Comparison of ENCODE assay signal across 1 cellular context in genomic region chr17:43547189-43547550, GRCh38.
TF ChIP-seq lines count a peak whose summit lies in the region.

No MANE protein-coding gene starts in this region.

TF ChIP-seq in HepG2, 621 proteins besides CTCF, POLR2A, EP300 and RAD21:
- TF ChIP-seq ZBTB20 (CRISPR knock-in tag; IDR thresholded peaks at IDR 0.05; ENCODE audit: borderline replicate concordance, low read depth) (0 out of 2 replicates have a peak, but pooled peaks have one; percentile 2), ZNF781 (CRISPR knock-in tag; IDR thresholded peaks at IDR 0.05; ENCODE audit: borderline replicate concordance, not compliant biosample characterization) (no peak), KMT2B (CRISPR knock-in tag; IDR thresholded peaks at IDR 0.05) (no peak), KLF15 (CRISPR knock-in tag; IDR thresholded peaks at IDR 0.05; ENCODE audit: borderline replicate concordance) (no peak), ZNF703 (CRISPR knock-in tag; IDR thresholded peaks at IDR 0.05; ENCODE audit: borderline replicate concordance) (0 out of 2 replicates have a peak, but pooled peaks have one; percentile 49), POLR2G (IDR thresholded peaks at IDR 0.05; ENCODE audit: low read depth, low read length) (peak; percentile 45; the same call in 1 of the 2 replicates), ZFY (CRISPR knock-in tag; IDR thresholded peaks at IDR 0.05) (no peak), ZEB1 (IDR thresholded peaks at IDR 0.05; ENCODE audit: insufficient replicate concordance, low read depth) (peak; percentile 13), CCDC6 (CRISPR knock-in tag; IDR thresholded peaks at IDR 0.05) (peak; percentile 61; the same call in 1 of the 2 replicates)
- TF ChIP-seq, protein P1, sequence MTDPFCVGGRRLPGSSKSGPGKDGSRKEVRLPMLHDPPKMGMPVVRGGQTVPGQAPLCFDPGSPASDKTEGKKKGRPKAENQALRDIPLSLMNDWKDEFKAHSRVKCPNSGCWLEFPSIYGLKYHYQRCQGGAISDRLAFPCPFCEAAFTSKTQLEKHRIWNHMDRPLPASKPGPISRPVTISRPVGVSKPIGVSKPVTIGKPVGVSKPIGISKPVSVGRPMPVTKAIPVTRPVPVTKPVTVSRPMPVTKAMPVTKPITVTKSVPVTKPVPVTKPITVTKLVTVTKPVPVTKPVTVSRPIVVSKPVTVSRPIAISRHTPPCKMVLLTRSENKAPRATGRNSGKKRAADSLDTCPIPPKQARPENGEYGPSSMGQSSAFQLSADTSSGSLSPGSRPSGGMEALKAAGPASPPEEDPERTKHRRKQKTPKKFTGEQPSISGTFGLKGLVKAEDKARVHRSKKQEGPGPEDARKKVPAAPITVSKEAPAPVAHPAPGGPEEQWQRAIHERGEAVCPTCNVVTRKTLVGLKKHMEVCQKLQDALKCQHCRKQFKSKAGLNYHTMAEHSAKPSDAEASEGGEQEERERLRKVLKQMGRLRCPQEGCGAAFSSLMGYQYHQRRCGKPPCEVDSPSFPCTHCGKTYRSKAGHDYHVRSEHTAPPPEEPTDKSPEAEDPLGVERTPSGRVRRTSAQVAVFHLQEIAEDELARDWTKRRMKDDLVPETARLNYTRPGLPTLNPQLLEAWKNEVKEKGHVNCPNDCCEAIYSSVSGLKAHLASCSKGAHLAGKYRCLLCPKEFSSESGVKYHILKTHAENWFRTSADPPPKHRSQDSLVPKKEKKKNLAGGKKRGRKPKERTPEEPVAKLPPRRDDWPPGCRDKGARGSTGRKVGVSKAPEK (CRISPR knock-in tag; IDR thresholded peaks at IDR 0.05; ENCODE audit: borderline replicate concordance) = 0 out of 2 replicates have a peak, but pooled peaks have one; percentile 7
- TF ChIP-seq, protein P2, sequence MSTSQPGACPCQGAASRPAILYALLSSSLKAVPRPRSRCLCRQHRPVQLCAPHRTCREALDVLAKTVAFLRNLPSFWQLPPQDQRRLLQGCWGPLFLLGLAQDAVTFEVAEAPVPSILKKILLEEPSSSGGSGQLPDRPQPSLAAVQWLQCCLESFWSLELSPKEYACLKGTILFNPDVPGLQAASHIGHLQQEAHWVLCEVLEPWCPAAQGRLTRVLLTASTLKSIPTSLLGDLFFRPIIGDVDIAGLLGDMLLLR (CRISPR knock-in tag; IDR thresholded peaks at IDR 0.05) = no peak
TF ChIP-seq in HepG2: peak in this region for 6.
